ENCODE assay signal across 16 cellular contexts in the genomic region with DNA sequence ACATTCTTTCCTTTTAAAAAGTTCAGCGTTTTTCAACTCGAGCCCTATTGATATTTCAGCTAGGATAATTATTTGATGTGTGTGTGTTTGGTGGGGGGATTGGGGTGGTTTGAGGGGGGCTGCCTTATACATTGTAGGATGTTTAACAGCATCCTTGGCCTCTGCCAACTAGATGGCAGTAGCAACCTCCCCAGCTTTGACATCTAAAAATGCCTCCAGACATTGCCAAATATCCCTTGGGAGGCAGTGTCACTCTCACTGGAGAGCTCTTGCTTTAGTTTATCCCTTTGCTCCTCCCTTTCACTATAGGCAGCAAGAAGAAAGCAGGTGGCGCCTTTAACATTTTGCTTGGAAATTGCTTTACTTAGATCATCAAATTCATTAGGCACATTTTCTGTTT. TPM values are rescaled to one million over a fixed set of nuclear protein-coding genes. Genes with fewer than 3 reads are reported as not detected.
DNase-seq lines count a peak whose midpoint lies in the region; ATAC-seq and TF ChIP-seq lines count a peak whose summit lies in the region.
"Had no signal": no experiment of that assay in that cellular context is flagged by ENCODE, and none has a peak within 500 bp of the region (broad histone marks: within the 10 kb centered on the region; RNA-seq: fewer than 3 reads in every experiment).

No MANE protein-coding gene starts in this region.

- intact Hi-C loops in left ventricle myocardium inferior (cut with micrococcal nuclease): no loop called here
- intact Hi-C loops in Right ventricle myocardium inferior (cut with DNase I): no loop called here
- intact Hi-C loops in Panc1 (cut with micrococcal nuclease; ENCODE audit: unreplicated experiment): no loop called here
- intact Hi-C loops in CD8-positive, alpha-beta T cell (cut with DNase I, micrococcal nuclease): no loop called here

- H3K27ac ChIP-seq in left ventricle myocardium inferior (replicated peaks): no peak overlapping the region
- H3K27ac ChIP-seq in Panc1 (ENCODE audit: low read length): no peak overlapping the region
- H3K27ac ChIP-seq in CD8-positive, alpha-beta T cell (ENCODE audit: low read depth, low read length): no peak overlapping the region
- H3K27ac ChIP-seq in smooth muscle cell (ENCODE audit: low read depth): no peak overlapping the region
- H3K27ac ChIP-seq: prostate gland, thoracic aorta had no signal

- BruUV-seq in Panc1 (replicated peaks; lab: Mats Ljungman, UMichigan): no TSS peak

- WGBS in smooth muscle cell (ENCODE audit: low lambda C conversion rate): 86% methylated on average over 3 of the region's 3 CpGs

- ATAC-seq in Right ventricle myocardium inferior (no peak), Panc1 (0 out of 2 replicates have a peak, but pooled peaks have one; percentile 51), HG03175 (IDR thresholded peaks at IDR 0.05; ENCODE audit: unreplicated experiment) (no peak), GM18498 (IDR thresholded peaks at IDR 0.05; ENCODE audit: unreplicated experiment) (no peak)
- ATAC-seq in CD8-positive, alpha-beta T cell: no peak

- TF ChIP-seq CTCF in left ventricle myocardium inferior (IDR thresholded peaks at IDR 0.05; ENCODE audit: borderline replicate concordance): peak; percentile 37
- TF ChIP-seq CTCF in Panc1 (IDR thresholded peaks at IDR 0.05): peak; percentile 48
- TF ChIP-seq CTCF in CD8-positive, alpha-beta T cell (IDR thresholded peaks at IDR 0.05): no peak
- TF ChIP-seq CTCF in smooth muscle cell (IDR thresholded peaks at IDR 0.05; ENCODE audit: borderline replicate concordance, insufficient read depth, poor library complexity, severe bottlenecking): no peak

- CTCF ChIA-PET in Panc1 (lab: Charles Lee): interaction anchor here (0.6 to 0.7 kb wide), 3 partner anchors 53 to 221 kb away, joined by 3 to 12 read pairs (median 3); no protein-coding TSS in a partner anchor
- CTCF ChIA-PET in CD8-positive, alpha-beta T cell (lab: Charles Lee): interaction anchor here (0.8 to 2.5 kb wide), 4 partner anchors 19 to 74 kb away, joined by 3 to 12 read pairs (median 5); no protein-coding TSS in a partner anchor

- peaks cover 9% of the 10 kb centered on the region for H3K36me3 Mint-ChIP-seq in CD8-positive, alpha-beta T cell

- H3K9ac ChIP-seq in smooth muscle cell (ENCODE audit: low read depth): no peak overlapping the region

- H3K4me3 ChIP-seq in left ventricle myocardium inferior (no peak overlapping the region), Panc1 (ENCODE audit: low read depth in 2 of 2, low read length in 2 of 2) (no peak overlapping the region), smooth muscle cell (no peak overlapping the region)
- no peak overlapping the region for H3K4me3 ChIP-seq in CD8-positive, alpha-beta T cell (ENCODE audit: low read depth, low read length)
- H3K4me3 ChIP-seq: prostate gland, thoracic aorta had no signal

- H3K27me3 ChIP-seq in left ventricle myocardium inferior (ENCODE audit: low read depth) (no peaks in the 10 kb centered on the region), Panc1 (ENCODE audit: control insufficient read depth, insufficient read depth, low read length) (no peaks in the 10 kb centered on the region), smooth muscle cell (ENCODE audit: low read depth) (no peaks in the 10 kb centered on the region)
- no peaks in the 10 kb centered on the region for H3K27me3 ChIP-seq in CD8-positive, alpha-beta T cell (ENCODE audit: insufficient read depth, low read length)

- H3K4me3 Mint-ChIP-seq in CD8-positive, alpha-beta T cell: no peak overlapping the region
- H3K4me3 Mint-ChIP-seq: brain had no signal

- no peak overlapping the region for H3K27ac Mint-ChIP-seq in CD8-positive, alpha-beta T cell

- H3K27me3 Mint-ChIP-seq in CD8-positive, alpha-beta T cell (ENCODE audit: low read depth): no peaks in the 10 kb centered on the region
- H3K27me3 Mint-ChIP-seq: brain had no signal

- POLR2A ChIA-PET in Panc1 (lab: Charles Lee): no interaction called here
- POLR2A ChIA-PET in CD8-positive, alpha-beta T cell (lab: Charles Lee): no interaction called here

- no peaks in the 10 kb centered on the region for H3K9me3 ChIP-seq in left ventricle myocardium inferior (replicated peaks)
- no peaks in the 10 kb centered on the region for H3K9me3 ChIP-seq in Panc1 (ENCODE audit: control insufficient read depth, insufficient read depth, low read depth, low read length)
- H3K9me3 ChIP-seq in CD8-positive, alpha-beta T cell (ENCODE audit: low read length): no peaks in the 10 kb centered on the region
- no peaks in the 10 kb centered on the region for H3K9me3 ChIP-seq in smooth muscle cell (replicated peaks; ENCODE audit: low read depth)
- H3K9me3 ChIP-seq: prostate gland, thoracic aorta had no signal

- H3K4me1 ChIP-seq in left ventricle myocardium inferior (no peaks in the 10 kb centered on the region), Panc1 (ENCODE audit: control insufficient read depth, insufficient read depth, low read length) (no peaks in the 10 kb centered on the region), smooth muscle cell (ENCODE audit: low read depth) (no peaks in the 10 kb centered on the region)
- no peaks in the 10 kb centered on the region for H3K4me1 ChIP-seq in CD8-positive, alpha-beta T cell (ENCODE audit: insufficient read depth, low read length)
- H3K4me1 ChIP-seq: prostate gland had no signal

- H3K4me2 ChIP-seq in smooth muscle cell: no peak overlapping the region

- DNase-seq in left ventricle myocardium inferior (no peak), Right ventricle myocardium inferior (ENCODE audit: missing footprints) (no peak), Panc1 (ENCODE audit: low read depth, low spot score) (no peak), globus pallidus (ENCODE audit: low spot score) (peak; percentile 76), smooth muscle cell (lab: John Stamatoyannopoulos, UW; ENCODE audit: unreplicated experiment) (no peak)
- no peak for DNase-seq in CD8-positive, alpha-beta T cell
- DNase-seq: activated CD8-positive, alpha-beta memory T cell treated with anti-CD3 and anti-CD28 coated beads for 24 hours; activated gamma-delta T cell treated with Interleukin-2 at 50 U/mL for 16 hours; IMR-90; kidney glomerular epithelial cell; NCI-H748 treated with DMSO at 0.1 percent for 48 hours had no signal

- no peaks in the 10 kb centered on the region for H3K4me1 Mint-ChIP-seq in CD8-positive, alpha-beta T cell (ENCODE audit: low read depth)

- no peaks in the 10 kb centered on the region for H3K9me3 Mint-ChIP-seq in CD8-positive, alpha-beta T cell

- in situ Hi-C loops in Panc1 (cut with HindIII; ENCODE audit: low pct_unique_long_range_greater_than_20kb, low sequenced_read_pairs): no loop called here

- H3K36me3 ChIP-seq in left ventricle myocardium inferior (no peaks in the 10 kb centered on the region), Panc1 (ENCODE audit: control insufficient read depth, insufficient read depth, low read length) (no peaks in the 10 kb centered on the region), smooth muscle cell (ENCODE audit: low read depth) (no peaks in the 10 kb centered on the region)
- no peaks in the 10 kb centered on the region for H3K36me3 ChIP-seq in CD8-positive, alpha-beta T cell (ENCODE audit: insufficient read depth, low read length)
- H3K36me3 ChIP-seq: prostate gland, thoracic aorta had no signal

- no peaks in the 10 kb centered on the region for H3K79me2 ChIP-seq in smooth muscle cell (ENCODE audit: low read depth)

- no peak overlapping the region for H2AFZ ChIP-seq in smooth muscle cell (ENCODE audit: low read depth)

- no peaks in the 10 kb centered on the region for H3F3A ChIP-seq in smooth muscle cell (ENCODE audit: low read depth)

- H4K20me1 ChIP-seq in smooth muscle cell (ENCODE audit: low read depth): no peaks in the 10 kb centered on the region

RNA-seq across cellular contexts. Expression of a gene that starts 14.6 kb away (rescaled TPM):
- total RNA-seq in left ventricle myocardium inferior: 0.80 TPM
- 0.73 TPM for total RNA-seq in Right ventricle myocardium inferior
- total RNA-seq in Panc1 (2021; ENCODE audit: unreplicated experiment): not detected
- polyA plus RNA-seq in Panc1 (2012; ENCODE audit: insufficient read length): 0.80 TPM
- total RNA-seq in CD8-positive, alpha-beta T cell: under 1 TPM in 1 of 2 experiments, not detected in 1; 0.31 TPM
- not detected in 2 replicates for total RNA-seq in smooth muscle cell
- 0.06 TPM in 1 of 2 replicates, not detected in the other for polyA plus RNA-seq in smooth muscle cell
- total RNA-seq: IMR-90, thoracic aorta had no signal
- polyA plus RNA-seq: IMR-90 had no signal

RNA-seq across cellular contexts. Expression of a gene that starts 15.4 kb away (rescaled TPM):
- total RNA-seq in left ventricle myocardium inferior (362 TPM), Right ventricle myocardium inferior (364 TPM), Panc1 (2021; ENCODE audit: unreplicated experiment) (55.4 TPM), smooth muscle cell (5.9 and 6.4 TPM in 2 replicates)
- polyA plus RNA-seq in Panc1 (2012; ENCODE audit: insufficient read length): 64.1 TPM
- 10 to 100 TPM; 25.0 to 27.6 TPM for total RNA-seq in CD8-positive, alpha-beta T cell
- polyA plus RNA-seq in smooth muscle cell: 2.9 and 11.0 TPM in 2 replicates

RNA-seq across cellular contexts. Expression of a gene that starts 23.2 kb away (rescaled TPM):
- total RNA-seq in left ventricle myocardium inferior: 126 TPM
- 114 TPM for total RNA-seq in Right ventricle myocardium inferior
- 108 TPM for total RNA-seq in Panc1 (2021; ENCODE audit: unreplicated experiment)
- 134 TPM for polyA plus RNA-seq in Panc1 (2012; ENCODE audit: insufficient read length)
- total RNA-seq in CD8-positive, alpha-beta T cell: 100 to 1,000 TPM; 213 to 230 TPM
- total RNA-seq in smooth muscle cell: 90.7 and 99.5 TPM in 2 replicates
- polyA plus RNA-seq in smooth muscle cell: 169 and 206 TPM in 2 replicates

RNA-seq across cellular contexts. Expression of a gene that starts 29.8 kb away (rescaled TPM):
- total RNA-seq in left ventricle myocardium inferior (20.8 TPM), Right ventricle myocardium inferior (21.9 TPM), Panc1 (2021; ENCODE audit: unreplicated experiment) (29.1 TPM), smooth muscle cell (14.5 and 15.2 TPM in 2 replicates)
- polyA plus RNA-seq in Panc1 (2012; ENCODE audit: insufficient read length): 38.8 TPM
- total RNA-seq in CD8-positive, alpha-beta T cell: 100 to 1,000 TPM; 111 to 116 TPM
- polyA plus RNA-seq in smooth muscle cell: 17.0 and 24.7 TPM in 2 replicates

RNA-seq across cellular contexts. Expression of a gene that starts 44.5 kb away (rescaled TPM):
- 77.4 TPM for total RNA-seq in left ventricle myocardium inferior
- 82.1 TPM for total RNA-seq in Right ventricle myocardium inferior
- 93.3 TPM for total RNA-seq in Panc1 (2021; ENCODE audit: unreplicated experiment)
- polyA plus RNA-seq in Panc1 (2012; ENCODE audit: insufficient read length): 63.5 TPM
- total RNA-seq in CD8-positive, alpha-beta T cell: 1 to 10 TPM; 1.1 TPM
- total RNA-seq in smooth muscle cell: 70.7 and 78.1 TPM in 2 replicates
- 45.0 and 122 TPM in 2 replicates for polyA plus RNA-seq in smooth muscle cell

Comparison
In these comparisons a context has a peak if more than half of its experiments do, and no peak if none do; other contexts are left out.
1. CTCF ChIP-seq: peak in left ventricle myocardium inferior (single experiment) and Panc1 (single experiment); none in CD8-positive, alpha-beta T cell (single experiment) and smooth muscle cell (single experiment).